In genomic region chr4:171517883-171518282, GRCh38 we compare ENCODE assay signal across 10 cellular contexts.
"Had no signal": no experiment of that assay in that cellular context is flagged by ENCODE, and none has a peak within 500 bp of the region (broad histone marks: within the 10 kb centered on the region; RNA-seq: fewer than 3 reads in every experiment).

No MANE protein-coding gene starts in this region.

- ATAC-seq: HCT116, HepG2 had no signal

- DNase-seq: GM23248, GOT3, H7, HFFc6 had no signal

- H3K4me1 ChIP-seq: HAP-1 had no signal

- H3K36me3 ChIP-seq: HAP-1 had no signal

- H3K9ac ChIP-seq: GM23248, KMS-11 had no signal

- H3K27ac ChIP-seq: GM23248, HL-60, KMS-11 had no signal

- FAIRE-seq: HepG2 had no signal

- H3K9me3 ChIP-seq: HAP-1 had no signal

- H3K36me3 Mint-ChIP-seq: IgD-negative memory B cell had no signal

- H3K4me3 ChIP-seq: GM23248, HAP-1 had no signal

- H3K4me3 Mint-ChIP-seq: HFFc6, IgD-negative memory B cell had no signal

- H3K4me2 ChIP-seq: KMS-11 had no signal

- H3K27ac Mint-ChIP-seq: HFFc6, IgD-negative memory B cell had no signal

- H3K27me3 Mint-ChIP-seq: IgD-negative memory B cell had no signal

- H2AFZ ChIP-seq: GM23248 had no signal
